In the genomic region with DNA sequence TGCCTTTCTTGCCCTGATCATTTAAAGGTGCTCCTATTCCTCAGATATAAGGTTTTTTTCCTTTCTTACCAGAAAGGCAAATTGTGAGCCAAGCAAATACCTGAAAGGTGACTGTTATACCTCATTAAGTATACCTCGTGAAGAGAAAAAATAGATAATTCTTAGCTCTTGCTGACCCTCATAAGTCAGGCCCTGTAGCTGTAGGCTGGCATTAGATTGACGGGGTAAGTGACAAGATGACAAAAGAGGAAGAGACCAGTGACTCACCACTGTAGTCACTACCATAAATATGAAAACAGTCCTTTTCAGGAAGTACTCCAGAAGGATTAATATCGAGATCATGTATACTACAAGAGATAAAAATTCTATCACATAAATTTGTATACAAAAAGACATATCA, we compare ENCODE assay signal across 1 cellular context.
A peak's percentile ranks its signal among the peaks of the same experiment; 100 is the strongest.
TF ChIP-seq lines count a peak whose summit lies in the region.

No MANE protein-coding gene starts in this region.

TF ChIP-seq in GM12878, 131 proteins besides CTCF, POLR2A, EP300 and RAD21 (continued from another document):
- peak; percentile 68; the same call in 1 of the 2 replicates for TF ChIP-seq CREB1 (IDR thresholded peaks at IDR 0.05; ENCODE audit: low read depth)
- no peak for TF ChIP-seq SIX5 (IDR thresholded peaks at IDR 0.05; ENCODE audit: low read depth, low read length, severe bottlenecking)
- no peak for TF ChIP-seq NFYA (IDR thresholded peaks at IDR 0.05; ENCODE audit: borderline replicate concordance, low read depth, low read length)
- TF ChIP-seq CHD2 (IDR thresholded peaks at IDR 0.05; ENCODE audit: borderline replicate concordance, low read depth, low read length): no peak
- TF ChIP-seq PAX5 (IDR thresholded peaks at IDR 0.05; ENCODE audit: borderline replicate concordance, low read depth, low read length): no peak
- no peak for TF ChIP-seq RELA (IDR thresholded peaks at IDR 0.05; ENCODE audit: borderline replicate concordance, partially characterized antibody)
